26 cellular contexts compared by ENCODE assay signal in the genomic region with DNA sequence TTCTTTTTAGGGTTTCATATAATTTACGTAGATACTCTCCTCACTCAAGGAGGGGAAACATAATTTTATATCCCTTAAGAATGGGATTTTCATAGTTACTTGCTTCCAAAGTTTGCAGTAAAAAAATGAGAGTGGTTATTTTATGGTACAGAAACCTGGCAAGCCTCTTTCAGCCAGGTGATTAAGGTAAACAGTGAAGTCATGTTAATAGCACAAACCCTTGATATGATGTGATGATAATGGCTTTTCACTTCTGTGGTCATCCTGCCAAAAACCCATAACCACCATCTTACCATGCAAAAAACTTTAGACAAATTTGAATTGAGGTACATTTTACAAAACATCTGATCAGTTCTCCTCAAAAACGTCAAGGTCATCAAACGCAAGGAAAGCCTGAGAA.
"Had no signal": no experiment of that assay in that cellular context is flagged by ENCODE, and none has a peak within 500 bp of the region (broad histone marks: within the 10 kb centered on the region; RNA-seq: fewer than 3 reads in every experiment).

No MANE protein-coding gene starts in this region.

- H3K4me3 ChIP-seq: pancreas, psoas muscle, right lobe of liver, sigmoid colon, stomach, thoracic aorta, thyroid gland, tibial nerve, upper lobe of left lung, vagina had no signal

- H3K4me1 Mint-ChIP-seq: nephron progenitor cell; neural crest cell; stimulated activated effector memory CD8-positive, alpha-beta T cell treated with anti-CD3 and anti-CD28 coated beads, Interleukin-12 subunit alpha, Interleukin-12 subunit beta, amount 100 ng/mL, for 72 hours; stimulated activated naive B cell treated with anti-CD40 and anti-IgM and Interleukin-4, amounts not matched to agents 10 μg/mL and 1 μg/mL and 100 μg/mL, for 72 hours had no signal

- H3K9me3 ChIP-seq: neutrophil, pancreas, psoas muscle, right lobe of liver, sigmoid colon, thoracic aorta, thyroid gland, tibial nerve, upper lobe of left lung, vagina had no signal

- H3K27me3 ChIP-seq: neutrophil, pancreas, right lobe of liver, sigmoid colon, stomach, thyroid gland, tibial nerve, upper lobe of left lung, vagina had no signal

- H3K27me3 Mint-ChIP-seq: natural killer cell treated with Interleukin-12 subunit alpha and Interleukin-12 subunit beta and Interleukin-15 and Interleukin-18, amount 100 ng/mL, for 72 hours; stimulated activated naive B cell treated with anti-CD40 and anti-IgM and Interleukin-4, amounts not matched to agents 10 μg/mL and 1 μg/mL and 100 μg/mL, for 72 hours; stimulated activated naive CD8-positive, alpha-beta T cell treated with anti-CD3 and anti-CD28 coated beads, Interleukin-15, Interleukin-2, amounts not matched to agents 100 ng/mL and 50 ng/mL, for 24 hours had no signal

- H3K27ac Mint-ChIP-seq: natural killer cell treated with Interleukin-12 subunit alpha and Interleukin-12 subunit beta and Interleukin-15 and Interleukin-18, amount 100 ng/mL, for 72 hours; nephron progenitor cell; stimulated activated effector memory CD8-positive, alpha-beta T cell treated with anti-CD3 and anti-CD28 coated beads, Interleukin-12 subunit alpha, Interleukin-12 subunit beta, amount 100 ng/mL, for 72 hours; stimulated activated naive B cell treated with anti-CD40 and anti-IgM and Interleukin-4, amounts not matched to agents 10 μg/mL and 1 μg/mL and 100 μg/mL, for 72 hours; stimulated activated naive CD8-positive, alpha-beta T cell treated with anti-CD3 and anti-CD28 coated beads, Interleukin-15, Interleukin-2, amounts not matched to agents 100 ng/mL and 50 ng/mL, for 24 hours had no signal

- H3K27ac ChIP-seq: neutrophil, pancreas, psoas muscle, right lobe of liver, sigmoid colon, stomach, thoracic aorta, tibial nerve, upper lobe of left lung, vagina had no signal

- H3K36me3 Mint-ChIP-seq: stimulated activated effector memory CD8-positive, alpha-beta T cell treated with anti-CD3 and anti-CD28 coated beads, Interleukin-12 subunit alpha, Interleukin-12 subunit beta, amount 100 ng/mL, for 72 hours; stimulated activated naive B cell treated with anti-CD40 and anti-IgM and Interleukin-4, amounts not matched to agents 10 μg/mL and 1 μg/mL and 100 μg/mL, for 72 hours had no signal

- H3K4me1 ChIP-seq: pancreas, psoas muscle, sigmoid colon, stomach, tibial nerve, vagina had no signal

- DNase-seq: nephron progenitor cell; nucleus accumbens; pancreas; psoas muscle; right cardiac atrium; right lobe of liver; sigmoid colon; small intestine; stimulated activated CD4-positive, alpha-beta T cell treated with anti-CD3 and anti-CD28 coated beads, Interleukin-15, amount 100 ng/mL, for 24 hours; stimulated activated CD4-positive, alpha-beta T cell treated with anti-CD3 and anti-CD28 coated beads, Interleukin-2, amount 100 ng/mL, for 24 hours; stimulated activated CD4-positive, alpha-beta T cell treated with anti-CD3 and anti-CD28 coated beads, Interleukin-2, amount 100 ng/mL, for 48 hours; stimulated activated CD4-positive, alpha-beta T cell treated with anti-CD3 and anti-CD28 coated beads, Interleukin-4, amount 100 ng/mL, for 24 hours; stimulated activated naive B cell treated with anti-CD40 and anti-IgM and Interleukin-4, amounts not matched to agents 10 μg/mL and 1 μg/mL and 100 μg/mL, for 72 hours; stimulated activated naive CD4-positive, alpha-beta T cell treated with Interleukin-2 at 50 U/mL for 16 hours; stomach; thyroid gland; trophoblast cell; upper lobe of left lung had no signal

- H3K36me3 ChIP-seq: neutrophil, pancreas, right lobe of liver, sigmoid colon, stomach, thoracic aorta, thyroid gland, tibial nerve, upper lobe of left lung, vagina had no signal

- H3K4me3 Mint-ChIP-seq: natural killer cell treated with Interleukin-12 subunit alpha and Interleukin-12 subunit beta and Interleukin-15 and Interleukin-18, amount 100 ng/mL, for 72 hours; nephron progenitor cell; neural crest cell; stimulated activated effector memory CD8-positive, alpha-beta T cell treated with anti-CD3 and anti-CD28 coated beads, Interleukin-12 subunit alpha, Interleukin-12 subunit beta, amount 100 ng/mL, for 72 hours; stimulated activated naive B cell treated with anti-CD40 and anti-IgM and Interleukin-4, amounts not matched to agents 10 μg/mL and 1 μg/mL and 100 μg/mL, for 72 hours; stimulated activated naive CD8-positive, alpha-beta T cell treated with anti-CD3 and anti-CD28 coated beads, Interleukin-15, Interleukin-2, amounts not matched to agents 100 ng/mL and 50 ng/mL, for 24 hours had no signal

- ATAC-seq: natural killer cell treated with Interleukin-12 subunit alpha and Interleukin-12 subunit beta and Interleukin-15 and Interleukin-18, amount 100 ng/mL, for 72 hours; psoas muscle; right cardiac atrium; right lobe of liver; stimulated activated effector memory CD8-positive, alpha-beta T cell treated with anti-CD3 and anti-CD28 coated beads, Interleukin-12 subunit alpha, Interleukin-12 subunit beta, amount 100 ng/mL, for 72 hours; stimulated activated naive B cell treated with anti-CD40 and anti-IgM and Interleukin-4, amounts not matched to agents 10 μg/mL and 1 μg/mL and 100 μg/mL, for 72 hours had no signal
